In the genomic region with DNA sequence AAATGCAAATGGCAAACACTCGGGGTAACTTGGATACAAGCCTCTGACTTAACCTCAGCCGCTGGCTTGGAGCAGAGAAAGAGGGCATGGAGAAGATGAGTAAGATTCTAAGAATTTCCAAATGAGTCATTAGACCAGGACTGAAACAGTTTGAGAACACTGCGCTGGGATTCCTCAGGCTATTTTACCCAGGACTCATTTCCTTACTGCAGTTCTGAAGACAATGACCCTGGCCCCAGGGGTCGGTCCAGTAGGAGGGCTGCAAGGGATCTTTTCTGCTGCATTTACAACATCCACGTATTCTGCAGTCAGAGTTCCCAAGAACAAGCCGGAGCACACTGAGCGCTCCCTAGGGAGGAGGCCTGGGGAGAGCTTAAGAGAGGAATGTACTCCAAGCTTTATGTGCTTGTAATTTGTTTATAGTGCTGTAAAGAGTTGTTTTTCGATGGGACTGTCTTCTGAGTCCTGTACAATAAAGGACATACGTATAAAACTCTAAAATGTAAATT, we compare ENCODE assay signal across 11 cellular contexts. TPM values are rescaled to one million over a fixed set of nuclear protein-coding genes. Genes with fewer than 3 reads are reported as not detected.
DNase-seq lines count a peak whose midpoint lies in the region; ATAC-seq and TF ChIP-seq lines count a peak whose summit lies in the region.
"Had no signal": no experiment of that assay in that cellular context is flagged by ENCODE, and none has a peak within 500 bp of the region (broad histone marks: within the 10 kb centered on the region; RNA-seq: fewer than 3 reads in every experiment).

No MANE protein-coding gene starts in this region.

- peak; percentile 82 for DNase-seq in Caki2 (ENCODE audit: low read depth)
- no peak for DNase-seq in Peyer's patch
- DNase-seq in fibroblast of pulmonary artery (ENCODE audit: low read depth): peak; percentile 98
- DNase-seq in osteoblast (ENCODE audit: insufficient read length, low spot score, missing footprints): peak; percentile 92
- DNase-seq in NCI-H510A treated with DMSO at 0.1 percent for 48 hours (lab: John Stamatoyannopoulos, UW): no peak
- DNase-seq in stimulated activated naive CD8-positive, alpha-beta T cell treated with anti-CD3 and anti-CD28 coated beads, Interleukin-15, amount 100 ng/mL, for 72 hours: no peak
- DNase-seq: right lobe of liver had no signal

- H3K9me3 Mint-ChIP-seq in stimulated activated naive CD8-positive, alpha-beta T cell treated with anti-CD3 and anti-CD28 coated beads, Interleukin-15, amount 100 ng/mL, for 72 hours: peaks cover 0 to 7% of the 10 kb centered on the region in 2 donors

- no peaks in the 10 kb centered on the region for H3K4me1 Mint-ChIP-seq in stimulated activated naive CD8-positive, alpha-beta T cell treated with anti-CD3 and anti-CD28 coated beads, Interleukin-15, amount 100 ng/mL, for 72 hours

- H3K27me3 ChIP-seq in Peyer's patch (no peaks in the 10 kb centered on the region), osteoblast (ENCODE audit: insufficient read depth, low read length) (no peaks in the 10 kb centered on the region)
- H3K27me3 ChIP-seq: right lobe of liver had no signal

- TF ChIP-seq CTCF in Peyer's patch (IDR thresholded peaks at IDR 0.05): no peak
- TF ChIP-seq CTCF in fibroblast of pulmonary artery (IDR thresholded peaks at IDR 0.05; ENCODE audit: low read length, missing control alignments): no peak
- TF ChIP-seq CTCF in osteoblast (IDR thresholded peaks at IDR 0.05; ENCODE audit: extremely low read depth, low read depth, low read length): no peak

- H3K4me2 ChIP-seq in osteoblast (ENCODE audit: insufficient read depth, low read length): peak overlapping the region; percentile 44

- H3K4me1 ChIP-seq in Peyer's patch (peaks cover 0 to 6% (median 0%) of the 10 kb centered on the region in 4 donors), osteoblast (ENCODE audit: insufficient read depth, low read length) (peaks cover 29% of the 10 kb centered on the region)

- H2AFZ ChIP-seq in osteoblast (ENCODE audit: low read length): peak overlapping the region; percentile 83

- no peak overlapping the region for H3K4me3 ChIP-seq in Peyer's patch
- H3K4me3 ChIP-seq in fibroblast of pulmonary artery (replicated peaks; ENCODE audit: low read depth, low read length): no peak overlapping the region
- peak overlapping the region; percentile 20 for H3K4me3 ChIP-seq in osteoblast (ENCODE audit: insufficient read depth, low read length)
- H3K4me3 ChIP-seq: GM12878, right lobe of liver had no signal

- H3K27ac ChIP-seq in Peyer's patch (peak overlapping the region in 3 of 4 donors; percentile 12 to 68 (median 48)), osteoblast (ENCODE audit: low read depth, low read length) (peak overlapping the region; percentile 93)
- H3K27ac ChIP-seq: right lobe of liver had no signal

- H4K20me1 ChIP-seq in osteoblast (ENCODE audit: insufficient read depth, low read length): no peaks in the 10 kb centered on the region

- H3K27ac Mint-ChIP-seq in stimulated activated naive CD8-positive, alpha-beta T cell treated with anti-CD3 and anti-CD28 coated beads, Interleukin-15, amount 100 ng/mL, for 72 hours: no peak overlapping the region

- no peak overlapping the region for H3K4me3 Mint-ChIP-seq in stimulated activated naive CD8-positive, alpha-beta T cell treated with anti-CD3 and anti-CD28 coated beads, Interleukin-15, amount 100 ng/mL, for 72 hours

- H3K36me3 ChIP-seq in Peyer's patch (no peaks in the 10 kb centered on the region), osteoblast (ENCODE audit: insufficient read depth, low read length) (no peaks in the 10 kb centered on the region)
- H3K36me3 ChIP-seq: right lobe of liver had no signal

- ATAC-seq in GM21360 (IDR thresholded peaks at IDR 0.05; ENCODE audit: unreplicated experiment): no peak
- no peak for ATAC-seq in stimulated activated naive CD8-positive, alpha-beta T cell treated with anti-CD3 and anti-CD28 coated beads, Interleukin-15, amount 100 ng/mL, for 72 hours
- ATAC-seq in GM19452 (IDR thresholded peaks at IDR 0.05; ENCODE audit: unreplicated experiment): no peak
- ATAC-seq: GM12878 had no signal

- H3K27me3 Mint-ChIP-seq in stimulated activated naive CD8-positive, alpha-beta T cell treated with anti-CD3 and anti-CD28 coated beads, Interleukin-15, amount 100 ng/mL, for 72 hours: peaks cover 9% of the 10 kb centered on the region

- TF ChIP-seq POLR2A in Peyer's patch (IDR thresholded peaks at IDR 0.05): no peak

- H3K79me2 ChIP-seq in osteoblast (ENCODE audit: insufficient read depth, low read length): no peaks in the 10 kb centered on the region

- H3K9me3 ChIP-seq in Peyer's patch (no peaks in the 10 kb centered on the region), osteoblast (ENCODE audit: low read depth, low read length) (no peaks in the 10 kb centered on the region)
- H3K9me3 ChIP-seq: right lobe of liver had no signal

- in situ Hi-C loops in Caki2 (cut with HindIII; ENCODE audit: low pct_unique_long_range_greater_than_20kb, low sequenced_read_pairs): no loop called here

RNA-seq across cellular contexts. Expression of gene SORBS2, which starts 27.3 kb away (rescaled TPM):
- 12.8 and 17.3 TPM in 2 replicates for total RNA-seq in Caki2 (2014; rRNA removed; shearing (Covaris generic); ENCODE audit: low replicate concordance)
- total RNA-seq in Peyer's patch (10 to 100 TPM; 15.8 to 61.9 (median 53.0) TPM), osteoblast (50.7 and 85.0 TPM in 2 replicates)
- total RNA-seq: T-helper 2 cell treated with Interferon-gamma antibody and Interleukin-4, amounts not matched to agents 100 ng/mL and 5 ng/mL, for 36 hours had no signal

Comparison
In these comparisons a context has a peak if more than half of its experiments do, and no peak if none do; other contexts are left out.
1. DNase-seq: peak in Caki2 (single experiment), fibroblast of pulmonary artery (single experiment) and osteoblast (single experiment); none in Peyer's patch (0 of 3), NCI-H510A treated with DMSO at 0.1 percent for 48 hours (single experiment) and stimulated activated naive CD8-positive, alpha-beta T cell treated with anti-CD3 and anti-CD28 coated beads, Interleukin-15, amount 100 ng/mL, for 72 hours (0 of 2).